In genomic region chr1:84436907-84437667, GRCh38 we compare ENCODE assay signal across 12 cellular contexts. TPM values are rescaled to one million over a fixed set of nuclear protein-coding genes. Genes with fewer than 3 reads are reported as not detected.
A peak's percentile ranks its signal among the peaks of the same experiment; 100 is the strongest.
DNase-seq lines count a peak whose midpoint lies in the region; ATAC-seq and TF ChIP-seq lines count a peak whose summit lies in the region.
"Had no signal": no experiment of that assay in that cellular context is flagged by ENCODE, and none has a peak within 500 bp of the region (broad histone marks: within the 10 kb centered on the region; RNA-seq: fewer than 3 reads in every experiment).

No MANE protein-coding gene starts in this region.

- H3K9me3 ChIP-seq in left ventricle myocardium inferior (replicated peaks) (no peaks in the 10 kb centered on the region), sigmoid colon (no peaks in the 10 kb centered on the region)

- CTCF ChIA-PET in HEK293T (lab: Yijun Ruan, JAX) = interaction anchor here (0.6 kb wide), 1 partner anchor 632 kb away, joined by 3 read pairs; no protein-coding TSS in a partner anchor

- H3K4me3 ChIP-seq in left ventricle myocardium inferior = peak overlapping the region; percentile 14
- H3K4me3 ChIP-seq in sigmoid colon = no peak overlapping the region

- DNase-seq in Ammon's horn (ENCODE audit: low spot score) = peak; percentile 37
- DNase-seq in MV-4-11 (lab: John Stamatoyannopoulos, UW) = peak; percentile 83
- DNase-seq in left ventricle myocardium inferior = no peak
- DNase-seq in sigmoid colon = no peak
- DNase-seq in HEK293T (ENCODE audit: extremely low spot score) = no peak
- DNase-seq: H9, NCI-H1694 treated with DMSO at 0.1 percent for 48 hours had no signal

- no peak for TF ChIP-seq POLR2A in sigmoid colon (IDR thresholded peaks at IDR 0.05)

- POLR2A ChIA-PET in HEK293T (lab: Yijun Ruan, JAX) = interaction anchor here (1.9 kb wide), 1 partner anchor 69 kb away, joined by 4 read pairs; the partner anchor contains the start of genes GNG5 and SPATA1

- TF ChIP-seq EP300 in sigmoid colon (IDR thresholded peaks at IDR 0.05) = no peak

- H3K27me3 ChIP-seq in left ventricle myocardium inferior (ENCODE audit: low read depth) (no peaks in the 10 kb centered on the region), sigmoid colon (no peaks in the 10 kb centered on the region)

- H3K36me3 ChIP-seq in left ventricle myocardium inferior (no peaks in the 10 kb centered on the region), sigmoid colon (no peaks in the 10 kb centered on the region)

- H3K27ac ChIP-seq in left ventricle myocardium inferior (replicated peaks) (no peak overlapping the region), sigmoid colon (peak overlapping the region in 1 of 4 donors; percentile 48)

- ATAC-seq in GM19395 (IDR thresholded peaks at IDR 0.05; ENCODE audit: unreplicated experiment) (peak; percentile 45), HG03280 (IDR thresholded peaks at IDR 0.05; ENCODE audit: unreplicated experiment) (no peak), GM18858 (IDR thresholded peaks at IDR 0.05; ENCODE audit: unreplicated experiment) (no peak)

- WGBS in sigmoid colon, 2 donors = 60 to 83% methylated on average over 5 of the region's 5 CpGs

- peaks cover 18% of the 10 kb centered on the region for H3K4me1 ChIP-seq in left ventricle myocardium inferior
- peaks cover 0 to 12% (median 0%) of the 10 kb centered on the region in 4 donors for H3K4me1 ChIP-seq in sigmoid colon

- TF ChIP-seq CTCF in left ventricle myocardium inferior (IDR thresholded peaks at IDR 0.05; ENCODE audit: borderline replicate concordance) = no peak
- no peak for TF ChIP-seq CTCF in sigmoid colon (IDR thresholded peaks at IDR 0.05)

- intact Hi-C loops in left ventricle myocardium inferior (cut with micrococcal nuclease) = loop anchor here (5.0 to 10.0 kb wide), 3 partner anchors 188 to 318 kb away; partner anchors contain the start of gene PRKACB
- intact Hi-C loops in sigmoid colon (cut with DNase I) = loop anchor here (10.0 kb wide), 2 partner anchors 142 to 362 kb away; no protein-coding TSS in a partner anchor

TF ChIP-seq in HEK293T, 16 proteins besides CTCF, POLR2A, EP300 and RAD21:
- TF ChIP-seq BHLHE40 (IDR thresholded peaks at IDR 0.05; ENCODE audit: borderline replicate concordance) (no peak), FOXK2 (IDR thresholded peaks at IDR 0.05) (no peak), TARDBP (IDR thresholded peaks at IDR 0.05) (no peak), FOXA1 (IDR thresholded peaks at IDR 0.05) (no peak), L3MBTL2 (conservative IDR thresholded peaks at IDR 0.05) (no peak), SP1 (IDR thresholded peaks at IDR 0.05) (no peak), FOXM1 (IDR thresholded peaks at IDR 0.05; ENCODE audit: borderline replicate concordance) (no peak), HDGF (IDR thresholded peaks at IDR 0.05; ENCODE audit: borderline replicate concordance) (no peak), ZNF384 (IDR thresholded peaks at IDR 0.05) (no peak), PKNOX1 (IDR thresholded peaks at IDR 0.05) (no peak)

RNA-seq across cellular contexts. Expression of gene DNASE2B, which starts 38.8 kb away (rescaled TPM):
- total RNA-seq in left ventricle myocardium inferior (not detected), sigmoid colon (under 1 TPM in 1 of 4 donors, not detected in 3; 0.99 TPM)
- polyA plus RNA-seq in sigmoid colon = under 1 TPM in 1 of 3 donors, not detected in 2; 0.38 TPM
- total RNA-seq: CD4-positive, alpha-beta memory T cell; endothelial cell of umbilical vein; H9 had no signal
- polyA plus RNA-seq: CD4-positive, alpha-beta memory T cell; endothelial cell of umbilical vein had no signal

RNA-seq across cellular contexts. Expression of gene RPF1, which starts 42.0 kb away (rescaled TPM):
- total RNA-seq in left ventricle myocardium inferior = 34.9 TPM
- 10 to 100 TPM; 30.7 to 66.5 (median 41.8) TPM for total RNA-seq in sigmoid colon
- polyA plus RNA-seq in sigmoid colon = 10 to 100 TPM; 38.4 to 48.1 (median 42.1) TPM

Comparison
In these comparisons a context has a peak if more than half of its experiments do, and no peak if none do; other contexts are left out.
1. DNase-seq: peak in Ammon's horn (single experiment) and MV-4-11 (single experiment); none in left ventricle myocardium inferior (single experiment), sigmoid colon (single experiment) and HEK293T (single experiment).